10 cellular contexts compared by ENCODE assay signal in genomic region chr18:6747646-6748045, GRCh38. TPM values are rescaled to one million over a fixed set of nuclear protein-coding genes. Genes with fewer than 3 reads are reported as not detected.
DNase-seq lines count a peak whose midpoint lies in the region; ATAC-seq and TF ChIP-seq lines count a peak whose summit lies in the region.
"Had no signal": no experiment of that assay in that cellular context is flagged by ENCODE, and none has a peak within 500 bp of the region (broad histone marks: within the 10 kb centered on the region; RNA-seq: fewer than 3 reads in every experiment).

No MANE protein-coding gene starts in this region.

- H3K4me2 ChIP-seq in GM23248 (ENCODE audit: unreplicated experiment), result no peak overlapping the region

- in situ Hi-C loops in GM23248 (cut with MboI), result no loop called here

- H3K9me2 ChIP-seq in GM23248 (ENCODE audit: insufficient read depth), result no peaks in the 10 kb centered on the region

- H3K4me1 ChIP-seq in GM23248 (ENCODE audit: insufficient read depth), result peaks cover 17% of the 10 kb centered on the region

- no peaks in the 10 kb centered on the region for H3K36me3 ChIP-seq in GM23248 (ENCODE audit: low read depth)

- no peak for TF ChIP-seq CTCF in RWPE1 (conservative IDR thresholded peaks at IDR 0.05; ENCODE audit: low read depth)

- H3K9ac ChIP-seq in GM23248, result no peak overlapping the region

- DNase-seq in GM23248 (peak; percentile 77), RWPE1 (ENCODE audit: low spot score) (peak; percentile 34), skeletal muscle cell (ENCODE audit: low read depth) (peak; percentile 91), globus pallidus (ENCODE audit: low spot score) (no peak), SK-N-DZ (ENCODE audit: low spot score) (no peak), NOMO-1 (lab: John Stamatoyannopoulos, UW; ENCODE audit: unreplicated experiment in 2 of 2) (no peak)
- DNase-seq: activated naive CD8-positive, alpha-beta T cell treated with anti-CD3 and anti-CD28 coated beads, Interleukin-2, amount 10 ng/mL, durations not matched to agents 7 days and 5 days; mucosa of descending colon; RPMI8226 had no signal

- ATAC-seq in esophagus mucosa, result peak; percentile 41
- ATAC-seq: mucosa of descending colon had no signal

- H3K27ac ChIP-seq in GM23248 (no peak overlapping the region), RWPE1 (no peak overlapping the region)

- 2 to 3% methylated on average over 2 of the region's 2 CpGs for WGBS in GM23248 (ENCODE audit: low coverage in 1 of 2, low lambda C conversion rate in 2 of 2, missing lambda C conversion rate in 2 of 2), 2 experiments

- no peaks in the 10 kb centered on the region for H4K20me1 ChIP-seq in GM23248 (ENCODE audit: insufficient read depth)

- no peaks in the 10 kb centered on the region for H3K79me2 ChIP-seq in GM23248 (ENCODE audit: insufficient read depth)

- H3F3A ChIP-seq in GM23248 (ENCODE audit: insufficient read depth), result no peaks in the 10 kb centered on the region

- no peak overlapping the region for H2AFZ ChIP-seq in GM23248

- CTCF ChIA-PET in RWPE1 (lab: Yijun Ruan, JAX), result interaction anchor here (0.7 kb wide), 1 partner anchor 144 kb away, joined by 14 read pairs; no protein-coding TSS in a partner anchor

- H3K27me3 ChIP-seq in GM23248 (replicated peaks; ENCODE audit: insufficient read depth), result peaks cover 18% of the 10 kb centered on the region

- H3K9me3 ChIP-seq in GM23248 (ENCODE audit: low read depth), result no peaks in the 10 kb centered on the region
- H3K9me3 ChIP-seq: mucosa of descending colon had no signal

- H3K4me3 ChIP-seq in GM23248 (no peak overlapping the region), skeletal muscle cell (ENCODE audit: low read depth, low read length) (no peak overlapping the region)
- H3K4me3 ChIP-seq: mucosa of descending colon had no signal

- POLR2A ChIA-PET in RWPE1 (lab: Yijun Ruan, JAX; ENCODE audit: low non-redundant PET), result no interaction called here

RNA-seq across cellular contexts. Expression of gene ARHGAP28, which starts 18.1 kb away (rescaled TPM):
- total RNA-seq in GM23248 (2014; rRNA removed; shearing (Covaris generic)), result 0.63 TPM in 1 of 2 replicates, not detected in the other
- polyA plus RNA-seq in GM23248 (2016; fragmentation: Nextera tagmentation; extraction: Ambion mirVana), result 0.20 and 0.25 TPM in 2 replicates
- 2.4 TPM for total RNA-seq in esophagus mucosa
- 2.1 and 11.0 TPM in 2 replicates for polyA plus RNA-seq in SK-N-DZ (2014; cell fraction: cytosol; rRNA removed)
- polyA plus RNA-seq in SK-N-DZ (2014; cell fraction: nucleus; rRNA removed), result 2.5 and 5.6 TPM in 2 replicates
- total RNA-seq: activated naive CD8-positive, alpha-beta T cell treated with anti-CD3 and anti-CD28 coated beads, Interleukin-2, amount 10 ng/mL, durations not matched to agents 7 days and 5 days had no signal

Comparison
In these comparisons a context has a peak if more than half of its experiments do, and no peak if none do; other contexts are left out.
1. DNase-seq: peak in GM23248 (single experiment), RWPE1 (single experiment) and skeletal muscle cell (single experiment); none in globus pallidus (single experiment), SK-N-DZ (single experiment) and NOMO-1 (0 of 2).